Comparison of ENCODE assay signal across 29 cellular contexts in the genomic region with DNA sequence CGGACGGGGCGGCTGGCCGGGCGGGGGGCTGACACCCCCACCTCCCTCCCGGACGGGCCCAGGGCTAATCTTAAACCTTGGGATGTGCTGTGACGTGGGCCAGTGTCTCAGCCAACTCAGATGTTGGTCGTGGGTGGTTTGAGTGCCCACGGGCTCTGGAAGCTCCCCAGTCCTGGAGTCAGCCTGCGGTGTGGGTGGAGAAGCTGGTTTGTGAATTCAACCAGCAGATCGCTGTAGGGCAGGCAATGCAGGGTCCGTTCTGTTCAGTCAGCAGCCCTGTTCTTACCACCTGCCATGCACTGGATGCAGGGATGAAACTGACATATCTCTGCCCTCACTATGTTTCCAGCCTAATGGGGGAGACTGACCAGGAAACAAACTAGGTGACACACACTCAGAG. TPM values are rescaled to one million over a fixed set of nuclear protein-coding genes. Genes with fewer than 3 reads are reported as not detected.
"Had no signal": no experiment of that assay in that cellular context is flagged by ENCODE, and none has a peak within 500 bp of the region (broad histone marks: within the 10 kb centered on the region; RNA-seq: fewer than 3 reads in every experiment).

No MANE protein-coding gene starts in this region.

- H3K9me3 Mint-ChIP-seq: activated CD8-positive, alpha-beta T cell treated with anti-CD3 and anti-CD28 coated beads for 36 hours; activated naive CD4-positive, alpha-beta T cell treated with anti-CD3 and anti-CD28 coated beads, Interleukin-2, amount 10 ng/mL, durations not matched to agents 7 days and 5 days; activated naive CD8-positive, alpha-beta T cell treated with anti-CD3 and anti-CD28 coated beads for 36 hours; activated T-cell treated with anti-CD3 and anti-CD28 coated beads, Interleukin-2, amount 50 U/mL, for 72 hours; activated T-helper 2 cell treated with anti-CD3 and anti-CD28 coated beads, Interferon-gamma antibody, Interleukin-2, Interleukin-4, amounts not matched to agents 10 μg/mL and 5 μg/mL and 100 μg/mL, durations not matched to agents 14 hours and 24 hours and 36 hours had no signal

- H3K4me1 ChIP-seq: Peyer's patch had no signal

- H3K27me3 ChIP-seq: Peyer's patch, SJCRH30 had no signal

- H3K36me3 Mint-ChIP-seq: activated naive CD4-positive, alpha-beta T cell treated with anti-CD3 and anti-CD28 coated beads, Interleukin-2, amount 10 ng/mL, durations not matched to agents 7 days and 5 days; activated naive CD8-positive, alpha-beta T cell treated with anti-CD3 and anti-CD28 coated beads for 36 hours had no signal

- H3K4me3 ChIP-seq: Peyer's patch, SJCRH30 had no signal

- H3K27me3 Mint-ChIP-seq: activated CD4-positive, alpha-beta T cell treated with anti-CD3 and anti-CD28 coated beads for 36 hours; activated CD8-positive, alpha-beta T cell treated with anti-CD3 and anti-CD28 coated beads for 36 hours; activated naive CD4-positive, alpha-beta T cell treated with anti-CD3 and anti-CD28 coated beads, Interleukin-2, amount 10 ng/mL, durations not matched to agents 7 days and 5 days; activated naive CD8-positive, alpha-beta T cell treated with anti-CD3 and anti-CD28 coated beads for 36 hours had no signal

- H3K27ac ChIP-seq: Peyer's patch, RWPE1, SJCRH30, VCaP had no signal

- ATAC-seq: activated CD4-positive, alpha-beta T cell treated with anti-CD3 and anti-CD28 coated beads for 36 hours; activated CD8-positive, alpha-beta T cell treated with anti-CD3 and anti-CD28 coated beads for 36 hours; activated T-cell treated with anti-CD3 and anti-CD28 coated beads, Interleukin-2, amount 50 U/mL, for 72 hours had no signal

- H3K9me3 ChIP-seq: Peyer's patch, SJCRH30, SK-N-SH had no signal

- H3K4me3 Mint-ChIP-seq: activated CD4-positive, alpha-beta T cell treated with anti-CD3 and anti-CD28 coated beads for 36 hours; activated CD8-positive, alpha-beta T cell treated with anti-CD3 and anti-CD28 coated beads for 36 hours; activated naive CD4-positive, alpha-beta T cell treated with anti-CD3 and anti-CD28 coated beads, Interleukin-2, amount 10 ng/mL, durations not matched to agents 7 days and 5 days; activated naive CD8-positive, alpha-beta T cell treated with anti-CD3 and anti-CD28 coated beads for 36 hours; activated T-cell treated with anti-CD3 and anti-CD28 coated beads, Interleukin-2, amount 50 U/mL, for 72 hours had no signal

- DNase-seq: activated CD4-positive, alpha-beta T cell treated with anti-CD3 and anti-CD28 coated beads for 36 hours; activated CD4-positive, alpha-beta T cell treated with anti-CD3 and anti-CD28 coated beads, Interleukin-2, amount 50 U/mL, for 1 hour; activated CD8-positive, alpha-beta memory T cell treated with anti-CD3 and anti-CD28 coated beads, Interleukin-2, amount 50 U/mL, for 4 hours; activated CD8-positive, alpha-beta T cell treated with anti-CD3 and anti-CD28 coated beads for 36 hours; activated gamma-delta T cell treated with Interleukin-2 at 50 U/mL for 16 hours; activated naive CD4-positive, alpha-beta T cell treated with anti-CD3 and anti-CD28 coated beads, Interleukin-2, amount 10 ng/mL, durations not matched to agents 7 days and 5 days; activated naive CD8-positive, alpha-beta T cell treated with anti-CD3 and anti-CD28 coated beads for 36 hours; activated T-cell treated with anti-CD3 and anti-CD28 coated beads, Interleukin-2, amount 50 U/mL, for 72 hours; Kasumi-1; KBM-7; NCI-H1092; NCI-H1417; NCI-H1930; NCI-H2171; NCI-H2227 treated with DMSO at 0.1 percent for 48 hours; NCI-H446 treated with DMSO at 0.1 percent for 48 hours; NCI-H526 treated with DMSO at 0.1 percent for 48 hours; Peyer's patch; Right ventricle myocardium superior; SJCRH30; SK-N-SH; T-helper 1 cell had no signal

- H3K4me2 ChIP-seq: SK-N-SH had no signal

- H3K4me1 Mint-ChIP-seq: activated CD4-positive, alpha-beta T cell treated with anti-CD3 and anti-CD28 coated beads for 36 hours; activated naive CD4-positive, alpha-beta T cell treated with anti-CD3 and anti-CD28 coated beads, Interleukin-2, amount 10 ng/mL, durations not matched to agents 7 days and 5 days; activated naive CD8-positive, alpha-beta T cell treated with anti-CD3 and anti-CD28 coated beads for 36 hours had no signal

- H3K36me3 ChIP-seq: Peyer's patch, SJCRH30 had no signal

- H3K27ac Mint-ChIP-seq: activated CD4-positive, alpha-beta T cell treated with anti-CD3 and anti-CD28 coated beads for 36 hours; activated CD8-positive, alpha-beta T cell treated with anti-CD3 and anti-CD28 coated beads for 36 hours; activated naive CD4-positive, alpha-beta T cell treated with anti-CD3 and anti-CD28 coated beads, Interleukin-2, amount 10 ng/mL, durations not matched to agents 7 days and 5 days; activated naive CD8-positive, alpha-beta T cell treated with anti-CD3 and anti-CD28 coated beads for 36 hours; activated T-cell treated with anti-CD3 and anti-CD28 coated beads, Interleukin-2, amount 50 U/mL, for 72 hours; activated T-helper 2 cell treated with anti-CD3 and anti-CD28 coated beads, Interferon-gamma antibody, Interleukin-2, Interleukin-4, amounts not matched to agents 10 μg/mL and 5 μg/mL and 100 μg/mL, durations not matched to agents 14 hours and 24 hours and 36 hours had no signal

- H3K9ac ChIP-seq: SK-N-SH had no signal

RNA-seq across cellular contexts. Expression of gene SEPTIN12, which starts 13.1 kb away (rescaled TPM):
- total RNA-seq: activated CD4-positive, alpha-beta T cell treated with anti-CD3 and anti-CD28 coated beads for 36 hours; activated CD8-positive, alpha-beta T cell treated with anti-CD3 and anti-CD28 coated beads for 36 hours; activated naive CD8-positive, alpha-beta T cell treated with anti-CD3 and anti-CD28 coated beads for 36 hours; activated T-cell treated with anti-CD3 and anti-CD28 coated beads, Interleukin-2, amount 50 U/mL, for 72 hours; activated T-helper 2 cell treated with anti-CD3 and anti-CD28 coated beads, Interferon-gamma antibody, Interleukin-2, Interleukin-4, amounts not matched to agents 10 μg/mL and 5 μg/mL and 100 μg/mL, durations not matched to agents 14 hours and 24 hours and 36 hours; cardiac septum; M059J; Peyer's patch; Right ventricle myocardium superior; SJCRH30; T-helper 2 cell treated with Interferon-gamma antibody and Interleukin-4, amounts not matched to agents 100 ng/mL and 5 ng/mL, for 36 hours had no signal
- polyA plus RNA-seq: adipose tissue had no signal

RNA-seq across cellular contexts. Expression of gene SMIM22, which starts 20.2 kb away (rescaled TPM):
- total RNA-seq: activated CD4-positive, alpha-beta T cell treated with anti-CD3 and anti-CD28 coated beads for 36 hours; activated CD8-positive, alpha-beta T cell treated with anti-CD3 and anti-CD28 coated beads for 36 hours; activated naive CD8-positive, alpha-beta T cell treated with anti-CD3 and anti-CD28 coated beads for 36 hours; activated T-cell treated with anti-CD3 and anti-CD28 coated beads, Interleukin-2, amount 50 U/mL, for 72 hours; activated T-helper 2 cell treated with anti-CD3 and anti-CD28 coated beads, Interferon-gamma antibody, Interleukin-2, Interleukin-4, amounts not matched to agents 10 μg/mL and 5 μg/mL and 100 μg/mL, durations not matched to agents 14 hours and 24 hours and 36 hours; cardiac septum; M059J; Right ventricle myocardium superior; SJCRH30; T-helper 2 cell treated with Interferon-gamma antibody and Interleukin-4, amounts not matched to agents 100 ng/mL and 5 ng/mL, for 36 hours had no signal
- polyA plus RNA-seq: SK-N-SH had no signal

RNA-seq across cellular contexts. Expression of gene DNAAF8, which starts 40.7 kb away (rescaled TPM):
- total RNA-seq: Peyer's patch had no signal
